17 cellular contexts compared by ENCODE assay signal in the genomic region with DNA sequence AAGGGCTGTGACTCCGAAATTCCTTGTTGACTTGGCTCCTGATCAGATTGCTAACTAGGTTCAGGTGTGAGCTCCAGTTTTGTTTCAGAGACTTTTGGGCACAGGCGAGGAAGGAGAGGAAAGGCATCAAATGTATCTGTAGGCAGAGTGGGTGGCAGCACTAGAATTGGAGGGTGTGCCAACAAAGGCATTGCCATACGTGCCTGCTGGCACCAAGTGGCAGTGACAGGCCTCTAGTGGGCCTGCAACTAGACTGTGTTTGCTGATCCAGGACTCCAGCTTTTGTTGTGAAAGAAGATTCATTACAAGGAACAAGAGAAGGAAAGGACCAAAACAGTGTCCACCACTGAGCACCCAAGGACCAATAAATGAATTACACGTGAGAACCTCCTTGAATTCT.
A peak's percentile ranks its signal among the peaks of the same experiment; 100 is the strongest.
DNase-seq lines count a peak whose midpoint lies in the region; ATAC-seq, FAIRE-seq and TF ChIP-seq lines count a peak whose summit lies in the region.
"Had no signal": no experiment of that assay in that cellular context is flagged by ENCODE, and none has a peak within 500 bp of the region (broad histone marks: within the 10 kb centered on the region; RNA-seq: fewer than 3 reads in every experiment).

No MANE protein-coding gene starts in this region.

- FAIRE-seq in bronchial epithelial cell (lab: Jason Lieb, UNC): peak; percentile 13
- FAIRE-seq: GM12892, GM18507, HepG2 had no signal

- H3K4me3 ChIP-seq in bronchial epithelial cell (ENCODE audit: low read depth, low read length): no peak overlapping the region
- H3K4me3 ChIP-seq: HAP-1 had no signal

- H3K36me3 ChIP-seq in bronchial epithelial cell (ENCODE audit: control insufficient read depth, insufficient read depth, low read length): no peaks in the 10 kb centered on the region
- H3K36me3 ChIP-seq: BE2C, HAP-1 had no signal

- H3K27ac ChIP-seq in C4-2B: 0 out of 2 replicates have a peak overlapping the region, but pooled peaks have one; percentile 1
- H3K27ac ChIP-seq in temporal lobe (ENCODE audit: low read depth, low read length): peak overlapping the region; percentile 6
- H3K27ac ChIP-seq in caudate nucleus (ENCODE audit: low read depth, low read length): no peak overlapping the region

- H3K27me3 ChIP-seq in bronchial epithelial cell (ENCODE audit: control insufficient read depth, insufficient read depth, low read length): no peaks in the 10 kb centered on the region
- H3K27me3 ChIP-seq: BE2C had no signal

- no peak for TF ChIP-seq CTCF in C4-2B (conservative IDR thresholded peaks at IDR 0.05)
- no peak for TF ChIP-seq CTCF in bronchial epithelial cell (IDR thresholded peaks at IDR 0.05; ENCODE audit: insufficient read depth, low read length, severe bottlenecking)

- no peak for ATAC-seq in GM21447 (IDR thresholded peaks at IDR 0.05; ENCODE audit: unreplicated experiment)
- ATAC-seq: HepG2 had no signal

- DNase-seq in bronchial epithelial cell (ENCODE audit: low read depth) (no peak), middle frontal gyrus (ENCODE audit: extremely low spot score, low spot score) (peak; percentile 22), caudate nucleus (lab: John Stamatoyannopoulos, UW) (no peak), NCI-H510A (lab: John Stamatoyannopoulos, UW) (no peak)
- DNase-seq: BE2C; C1 segment of cervical spinal cord; CD4-positive, alpha-beta T cell; DMS153; DMS79; GDM1 had no signal
